Comparison of ENCODE assay signal across 20 cellular contexts in genomic region chr3:115930168-115930567, GRCh38.
A peak's percentile ranks its signal among the peaks of the same experiment; 100 is the strongest.
DNase-seq lines count a peak whose midpoint lies in the region; ATAC-seq and TF ChIP-seq lines count a peak whose summit lies in the region.
"Had no signal": no experiment of that assay in that cellular context is flagged by ENCODE, and none has a peak within 500 bp of the region (broad histone marks: within the 10 kb centered on the region; RNA-seq: fewer than 3 reads in every experiment).

No MANE protein-coding gene starts in this region.

- H3K4me3 Mint-ChIP-seq in natural killer cell = no peak overlapping the region
- no peak overlapping the region for H3K4me3 Mint-ChIP-seq in T-helper 17 cell
- H3K4me3 Mint-ChIP-seq: CD4-positive, alpha-beta memory T cell had no signal

- H3K27ac Mint-ChIP-seq in natural killer cell (no peak overlapping the region), T-helper 17 cell (no peak overlapping the region)
- H3K27ac Mint-ChIP-seq: CD4-positive, alpha-beta memory T cell had no signal

- DNase-seq in OCI-M1 (lab: John Stamatoyannopoulos, UW) (peak; percentile 27), posterior cingulate gyrus (no peak), natural killer cell (no peak), T-helper 17 cell (no peak)
- DNase-seq: CD4-positive, alpha-beta memory T cell; IMR-90; NCI-H1417; NCI-H187; NCI-H2107; NCI-H510A; PC-9; SIG-M5; T-helper 1 cell; T1000 had no signal

- ATAC-seq in GM18499 (IDR thresholded peaks at IDR 0.05; ENCODE audit: insufficient read depth, unreplicated experiment) (peak; percentile 34), GM19351 (IDR thresholded peaks at IDR 0.05; ENCODE audit: unreplicated experiment) (peak; percentile 34), HG02885 (IDR thresholded peaks at IDR 0.05; ENCODE audit: poor library complexity, unreplicated experiment) (peak; percentile 37), natural killer cell (no peak), HG03095 (IDR thresholded peaks at IDR 0.05; ENCODE audit: unreplicated experiment) (no peak), T-helper 17 cell (no peak)
- ATAC-seq: A549, SK-N-SH treated with all-trans-retinoic acid at 6 μM for 48 hours had no signal

- H3K9me3 ChIP-seq in T-helper 17 cell (ENCODE audit: control insufficient read depth, low read length, poor library complexity, severe bottlenecking) = no peaks in the 10 kb centered on the region
- H3K9me3 ChIP-seq: A549 had no signal

- H3K36me3 Mint-ChIP-seq in natural killer cell (no peaks in the 10 kb centered on the region), T-helper 17 cell (ENCODE audit: low read depth) (no peaks in the 10 kb centered on the region)
- H3K36me3 Mint-ChIP-seq: CD4-positive, alpha-beta memory T cell had no signal

- H3K4me1 Mint-ChIP-seq in natural killer cell (no peaks in the 10 kb centered on the region), T-helper 17 cell (no peaks in the 10 kb centered on the region)
- H3K4me1 Mint-ChIP-seq: CD4-positive, alpha-beta memory T cell had no signal

- peaks cover 15 to 18% of the 10 kb centered on the region in 2 donors for H3K9me3 Mint-ChIP-seq in natural killer cell

- intact Hi-C loops in posterior cingulate gyrus (cut with DNase I) = no loop called here
- intact Hi-C loops in natural killer cell (cut with micrococcal nuclease) = no loop called here

- TF ChIP-seq CTCF in natural killer cell (IDR thresholded peaks at IDR 0.05) = no peak

- H3K27me3 Mint-ChIP-seq in natural killer cell (ENCODE audit: low read depth in 2 of 2) (no peaks in the 10 kb centered on the region), T-helper 17 cell (peaks cover 16% of the 10 kb centered on the region)

Comparison
In these comparisons a context has a peak if more than half of its experiments do, and no peak if none do; other contexts are left out.
1. ATAC-seq: peak in GM18499 (single experiment), GM19351 (single experiment) and HG02885 (single experiment); none in natural killer cell (0 of 3), HG03095 (single experiment) and T-helper 17 cell (single experiment).